ENCODE assay signal across 9 cellular contexts in genomic region chr12:96208801-96209534, GRCh38. TPM values are rescaled to one million over a fixed set of nuclear protein-coding genes. Genes with fewer than 3 reads are reported as not detected.
DNase-seq lines count a peak whose midpoint lies in the region; ATAC-seq and TF ChIP-seq lines count a peak whose summit lies in the region.
"Had no signal": no experiment of that assay in that cellular context is flagged by ENCODE, and none has a peak within 500 bp of the region (broad histone marks: within the 10 kb centered on the region; RNA-seq: fewer than 3 reads in every experiment).

No MANE protein-coding gene starts in this region.

- 38 to 49% (median 47%) methylated on average over 10 of the region's 10 CpGs for WGBS in heart left ventricle, 4 donors

- peak overlapping the region in 10 of 12 donors; percentile 16 to 81 (median 72) for H3K27ac ChIP-seq in heart left ventricle
- no peak overlapping the region for H3K27ac ChIP-seq in vagina

- H3K36me3 Mint-ChIP-seq in activated T-cell treated with anti-CD3 and anti-CD28 coated beads, Interleukin-2, amount 50 U/mL, for 72 hours (ENCODE audit: insufficient read depth in 2 of 2) = peaks cover 0 to 2% of the 10 kb centered on the region in 2 donors
- H3K36me3 Mint-ChIP-seq in activated B cell treated with CpG ODN at 0.5 μM for 24 hours (ENCODE audit: low read depth) = peaks cover 2% of the 10 kb centered on the region

- H3K9me3 ChIP-seq in heart left ventricle (peaks cover 0 to 7% (median 0%) of the 10 kb centered on the region in 12 donors), vagina (no peaks in the 10 kb centered on the region)

- peaks cover 0 to 96% (median 63%) of the 10 kb centered on the region in 12 donors for H3K4me1 ChIP-seq in heart left ventricle
- H3K4me1 ChIP-seq in vagina = peaks cover 75% of the 10 kb centered on the region

- no peaks in the 10 kb centered on the region for H3K27me3 ChIP-seq in heart left ventricle
- H3K27me3 ChIP-seq in vagina = no peaks in the 10 kb centered on the region

- peaks cover 100% of the 10 kb centered on the region for H3K4me1 Mint-ChIP-seq in activated T-cell treated with anti-CD3 and anti-CD28 coated beads, Interleukin-2, amount 50 U/mL, for 72 hours (ENCODE audit: low read depth)
- peaks cover 99% of the 10 kb centered on the region for H3K4me1 Mint-ChIP-seq in activated B cell treated with CpG ODN at 0.5 μM for 24 hours

- TF ChIP-seq POLR2A in heart left ventricle (IDR thresholded peaks at IDR 0.05) (no peak), vagina (IDR thresholded peaks at IDR 0.05) (no peak)

- TF ChIP-seq CTCF in activated B cell treated with CpG ODN at 0.5 μM for 24 hours (IDR thresholded peaks at IDR 0.05) = no peak
- peak in 9 of 12 donors; percentile 10 to 45 (median 36) for TF ChIP-seq CTCF in heart left ventricle (IDR thresholded peaks at IDR 0.05)
- TF ChIP-seq CTCF in vagina (IDR thresholded peaks at IDR 0.05) = no peak

- H3K36me3 ChIP-seq in heart left ventricle = peaks cover 0 to 2% (median 0%) of the 10 kb centered on the region in 9 donors
- no peaks in the 10 kb centered on the region for H3K36me3 ChIP-seq in vagina

- DNase-seq in activated T-cell treated with anti-CD3 and anti-CD28 coated beads, Interleukin-2, amount 50 U/mL, for 72 hours = no peak
- DNase-seq in activated T-cell treated with anti-CD3 and anti-CD28 coated beads for 4 hours = no peak
- DNase-seq in activated B cell treated with CpG ODN at 0.5 μM for 24 hours = peak; percentile 54
- no peak for DNase-seq in heart left ventricle
- peak; percentile 59 for DNase-seq in superior temporal gyrus (ENCODE audit: extremely low spot score)
- no peak for DNase-seq in vagina (ENCODE audit: extremely low spot score in 2 of 2)

- intact Hi-C loops in activated B cell treated with CpG ODN at 0.5 μM for 24 hours (cut with micrococcal nuclease) = loop anchor here (1.0 kb wide), 1 partner anchor 13 kb away; no protein-coding TSS in a partner anchor
- intact Hi-C loops in heart left ventricle (cut with DNase I) = loop anchor here in 5 of 10 donors (1.0 to 5.0 kb wide), 4 partner anchors 42 to 308 kb away; no protein-coding TSS in a partner anchor
- intact Hi-C loops in vagina (cut with DNase I) = loop anchor here (10.0 kb wide), 1 partner anchor 296 kb away; no protein-coding TSS in a partner anchor

- CTCF ChIA-PET in activated B cell treated with CpG ODN at 0.5 μM for 24 hours (lab: Charles Lee) = interaction anchor here (0.7 to 9.5 kb wide), 4 partner anchors 10 to 308 kb away, joined by 4 to 77 read pairs (median 4); no protein-coding TSS in a partner anchor

- H3K27me3 Mint-ChIP-seq in activated T-cell treated with anti-CD3 and anti-CD28 coated beads, Interleukin-2, amount 50 U/mL, for 72 hours (ENCODE audit: low read depth) = no peaks in the 10 kb centered on the region
- H3K27me3 Mint-ChIP-seq in activated B cell treated with CpG ODN at 0.5 μM for 24 hours = no peaks in the 10 kb centered on the region
- H3K27me3 Mint-ChIP-seq: type B pancreatic cell had no signal

- H3K4me3 ChIP-seq in heart left ventricle = peak overlapping the region in 2 of 12 donors; percentile 11 to 14
- H3K4me3 ChIP-seq in vagina = no peak overlapping the region

- peak; percentile 17 to 28 for ATAC-seq in activated T-cell treated with anti-CD3 and anti-CD28 coated beads, Interleukin-2, amount 50 U/mL, for 72 hours (replicated peaks in 1 of 2)
- ATAC-seq in activated B cell treated with CpG ODN at 0.5 μM for 24 hours (ENCODE audit: low read depth) (peak; percentile 81), heart left ventricle (peak; percentile 44 to 81 (median 63)), HG03342 (IDR thresholded peaks at IDR 0.05; ENCODE audit: unreplicated experiment) (no peak), HG02840 (IDR thresholded peaks at IDR 0.05; ENCODE audit: low FRiP score, unreplicated experiment) (no peak)

- peak overlapping the region; percentile 81 to 89 for H3K4me3 Mint-ChIP-seq in activated T-cell treated with anti-CD3 and anti-CD28 coated beads, Interleukin-2, amount 50 U/mL, for 72 hours
- H3K4me3 Mint-ChIP-seq in activated B cell treated with CpG ODN at 0.5 μM for 24 hours = peak overlapping the region; percentile 64
- H3K4me3 Mint-ChIP-seq: type B pancreatic cell had no signal

- POLR2A ChIA-PET in activated B cell treated with CpG ODN at 0.5 μM for 24 hours (lab: Charles Lee) = interaction anchor here (0.7 to 10.0 kb wide), 5 partner anchors 11 to 190 kb away, joined by 3 to 174 read pairs (median 4); partner anchors contain the start of gene CDK17

- H3K9me3 Mint-ChIP-seq in activated T-cell treated with anti-CD3 and anti-CD28 coated beads, Interleukin-2, amount 50 U/mL, for 72 hours = no peaks in the 10 kb centered on the region
- no peaks in the 10 kb centered on the region for H3K9me3 Mint-ChIP-seq in activated B cell treated with CpG ODN at 0.5 μM for 24 hours
- H3K9me3 Mint-ChIP-seq: type B pancreatic cell had no signal

- peak overlapping the region; percentile 83 for H3K27ac Mint-ChIP-seq in activated T-cell treated with anti-CD3 and anti-CD28 coated beads, Interleukin-2, amount 50 U/mL, for 72 hours
- H3K27ac Mint-ChIP-seq in activated B cell treated with CpG ODN at 0.5 μM for 24 hours = peak overlapping the region; percentile 82
- H3K27ac Mint-ChIP-seq: type B pancreatic cell had no signal

RNA-seq across cellular contexts. Expression of gene ELK3, which starts 14.8 kb away (rescaled TPM):
- total RNA-seq in activated T-cell treated with anti-CD3 and anti-CD28 coated beads, Interleukin-2, amount 50 U/mL, for 72 hours = 10 to 100 TPM; 31.2 to 34.9 TPM
- total RNA-seq in activated B cell treated with CpG ODN at 0.5 μM for 24 hours (59.9 and 60.8 TPM in 2 replicates), heart left ventricle (10 to 100 TPM; 14.3 to 42.3 (median 18.6) TPM), vagina (39.5 TPM)
- polyA plus RNA-seq in heart left ventricle = 10 to 100 TPM in 1 of 2 donors, 1 to 10 TPM in 1; 5.7 to 20.7 TPM

Comparison
In these comparisons a context has a peak if more than half of its experiments do, and no peak if none do; other contexts are left out.
1. ATAC-seq: peak in activated T-cell treated with anti-CD3 and anti-CD28 coated beads, Interleukin-2, amount 50 U/mL, for 72 hours (2 of 2), activated B cell treated with CpG ODN at 0.5 μM for 24 hours (single experiment) and heart left ventricle (4 of 4); none in HG03342 (single experiment) and HG02840 (single experiment).
2. DNase-seq: peak in activated B cell treated with CpG ODN at 0.5 μM for 24 hours (single experiment) and superior temporal gyrus (single experiment); none in activated T-cell treated with anti-CD3 and anti-CD28 coated beads, Interleukin-2, amount 50 U/mL, for 72 hours (0 of 2), activated T-cell treated with anti-CD3 and anti-CD28 coated beads for 4 hours (single experiment), heart left ventricle (0 of 5) and vagina (0 of 2).
3. CTCF ChIP-seq: peak in heart left ventricle (9 of 12); none in activated B cell treated with CpG ODN at 0.5 μM for 24 hours (single experiment) and vagina (0 of 3).